Comparison of ENCODE assay signal across 15 cellular contexts in the genomic region with DNA sequence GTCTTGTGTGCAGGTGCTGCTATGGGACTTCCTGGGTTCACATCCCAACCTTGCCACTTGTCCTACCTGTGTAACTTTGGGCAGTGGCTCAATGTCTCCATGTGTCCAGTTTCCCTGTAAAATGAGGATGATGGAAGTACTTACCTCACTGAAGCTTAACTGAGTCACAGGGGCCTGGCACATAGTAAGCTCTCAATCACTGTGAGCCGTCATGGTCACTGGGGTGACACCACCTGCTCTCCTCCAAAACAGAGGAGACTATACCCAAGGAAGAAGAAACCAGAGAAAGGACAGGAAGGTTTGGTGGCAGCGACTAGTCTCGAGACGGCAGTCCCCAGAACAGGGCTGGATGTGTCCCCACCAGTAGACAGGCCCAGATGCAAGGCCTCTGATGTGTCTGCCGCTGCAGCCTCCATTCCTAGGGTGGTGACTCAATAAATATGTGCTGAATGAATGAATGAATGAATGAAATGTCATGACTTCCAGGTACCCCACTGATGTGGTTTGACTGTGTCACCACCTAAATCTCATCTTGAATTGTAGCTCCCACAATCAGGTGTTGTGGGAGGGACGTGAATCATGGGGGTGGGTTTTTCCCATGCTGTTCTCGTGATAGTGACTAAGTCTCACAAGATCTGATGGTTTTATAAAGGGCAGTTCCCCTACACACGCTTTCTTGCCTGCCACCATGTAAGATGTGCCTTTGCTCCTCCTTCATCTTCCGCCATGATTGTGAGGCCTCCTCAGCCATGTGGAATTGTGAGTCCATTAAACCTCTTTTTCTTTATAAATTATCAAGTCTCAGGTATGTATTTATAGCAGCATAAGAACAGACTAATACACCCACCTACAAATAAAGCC. TPM values are rescaled to one million over a fixed set of nuclear protein-coding genes. Genes with fewer than 3 reads are reported as not detected.
DNase-seq lines count a peak whose midpoint lies in the region; ATAC-seq, FAIRE-seq and TF ChIP-seq lines count a peak whose summit lies in the region.
"Had no signal": no experiment of that assay in that cellular context is flagged by ENCODE, and none has a peak within 500 bp of the region (broad histone marks: within the 10 kb centered on the region; RNA-seq: fewer than 3 reads in every experiment).

No MANE protein-coding gene starts in this region.

- DNase-seq in DND-41 (no peak), coronary artery (ENCODE audit: low spot score) (peak; percentile 22), SHP77 treated with DMSO at 0.1 percent for 48 hours (lab: John Stamatoyannopoulos, UW) (no peak), frontal cortex (ENCODE audit: low spot score in 2 of 2) (no peak), prostate gland (ENCODE audit: low spot score) (no peak), smooth muscle cell (lab: John Stamatoyannopoulos, UW; ENCODE audit: unreplicated experiment) (no peak)
- peak; percentile 10 for DNase-seq in activated CD4-positive, alpha-beta memory T cell treated with anti-CD3 and anti-CD28 coated beads, Interleukin-2, amount 10 ng/mL, durations not matched to agents 7 days and 5 days
- DNase-seq in stimulated activated CD4-positive, alpha-beta T cell treated with anti-CD3 and anti-CD28 coated beads, Interleukin-4, amount 100 ng/mL, for 1 hour, result peak; percentile 42
- DNase-seq: AML-193, hippocampal formation, left colon had no signal

- no peak overlapping the region for H3K4me2 ChIP-seq in DND-41 (ENCODE audit: insufficient read depth, low read length)
- no peak overlapping the region for H3K4me2 ChIP-seq in smooth muscle cell
- H3K4me2 ChIP-seq: KMS-11 had no signal

- 0 out of 3 replicates have a peak, but pooled peaks have one; percentile 19 for ATAC-seq in DND-41 (ENCODE audit: insufficient read depth, low read depth)
- ATAC-seq: left colon had no signal

- FAIRE-seq in frontal cortex (lab: Jason Lieb, UNC), result no peak
- FAIRE-seq: H1 had no signal

- H4K20me1 ChIP-seq in DND-41 (ENCODE audit: insufficient read depth, low read length) (no peaks in the 10 kb centered on the region), smooth muscle cell (ENCODE audit: low read depth) (no peaks in the 10 kb centered on the region)

- peaks cover 1% of the 10 kb centered on the region for H3K4me1 Mint-ChIP-seq in activated CD4-positive, alpha-beta memory T cell treated with anti-CD3 and anti-CD28 coated beads, Interleukin-2, amount 10 ng/mL, durations not matched to agents 7 days and 5 days

- H3K4me3 ChIP-seq in DND-41 (ENCODE audit: low read depth in 1 of 2, low read length in 2 of 2), result no peak overlapping the region
- H3K4me3 ChIP-seq in coronary artery, result no peak overlapping the region
- H3K4me3 ChIP-seq in prostate gland, result no peak overlapping the region
- no peak overlapping the region for H3K4me3 ChIP-seq in smooth muscle cell
- H3K4me3 ChIP-seq: ascending aorta, SJSA1 had no signal

- intact Hi-C loops in prostate gland (cut with DNase I), result no loop called here

- peaks cover 19% of the 10 kb centered on the region for H3K36me3 Mint-ChIP-seq in activated CD4-positive, alpha-beta memory T cell treated with anti-CD3 and anti-CD28 coated beads, Interleukin-2, amount 10 ng/mL, durations not matched to agents 7 days and 5 days (ENCODE audit: low read depth)

- no peaks in the 10 kb centered on the region for H3K4me1 ChIP-seq in DND-41 (ENCODE audit: insufficient read depth, low read length)
- H3K4me1 ChIP-seq in prostate gland (replicated peaks), result no peaks in the 10 kb centered on the region
- no peaks in the 10 kb centered on the region for H3K4me1 ChIP-seq in smooth muscle cell (ENCODE audit: low read depth)
- H3K4me1 ChIP-seq: ascending aorta, SJSA1 had no signal

- no peaks in the 10 kb centered on the region for H3F3A ChIP-seq in smooth muscle cell (ENCODE audit: low read depth)

- H3K36me3 ChIP-seq in DND-41 (ENCODE audit: insufficient read depth, low read length) (no peaks in the 10 kb centered on the region), prostate gland (no peaks in the 10 kb centered on the region), smooth muscle cell (ENCODE audit: low read depth) (no peaks in the 10 kb centered on the region)
- H3K36me3 ChIP-seq: ascending aorta, SJSA1 had no signal

- H3K27me3 ChIP-seq in DND-41 (ENCODE audit: insufficient read depth, low read length, poor library complexity) (no peaks in the 10 kb centered on the region), prostate gland (replicated peaks; ENCODE audit: insufficient read depth) (no peaks in the 10 kb centered on the region), smooth muscle cell (ENCODE audit: low read depth) (peaks cover 9% of the 10 kb centered on the region)
- H3K27me3 ChIP-seq: ascending aorta had no signal

- H3K9me3 ChIP-seq in DND-41 (ENCODE audit: insufficient read depth, low read length, severe bottlenecking) (no peaks in the 10 kb centered on the region), prostate gland (no peaks in the 10 kb centered on the region), smooth muscle cell (replicated peaks; ENCODE audit: low read depth) (no peaks in the 10 kb centered on the region)
- H3K9me3 ChIP-seq: ascending aorta, SJSA1 had no signal

- no peak overlapping the region for H3K27ac ChIP-seq in DND-41 (ENCODE audit: low read length)
- no peak overlapping the region for H3K27ac ChIP-seq in coronary artery
- no peak overlapping the region for H3K27ac ChIP-seq in prostate gland
- H3K27ac ChIP-seq in smooth muscle cell (ENCODE audit: low read depth), result no peak overlapping the region
- H3K27ac ChIP-seq: ascending aorta, KMS-11, SJSA1 had no signal

- CTCF ChIA-PET in activated CD4-positive, alpha-beta memory T cell treated with anti-CD3 and anti-CD28 coated beads, Interleukin-2, amount 10 ng/mL, durations not matched to agents 7 days and 5 days (lab: Charles Lee), result no interaction called here

- H2AFZ ChIP-seq in DND-41 (ENCODE audit: low read depth, low read length), result no peak overlapping the region
- H2AFZ ChIP-seq in smooth muscle cell (ENCODE audit: low read depth), result no peak overlapping the region

- no peaks in the 10 kb centered on the region for H3K79me2 ChIP-seq in DND-41 (ENCODE audit: insufficient read depth, low read length)
- no peaks in the 10 kb centered on the region for H3K79me2 ChIP-seq in smooth muscle cell (ENCODE audit: low read depth)

- POLR2A ChIA-PET in activated CD4-positive, alpha-beta memory T cell treated with anti-CD3 and anti-CD28 coated beads, Interleukin-2, amount 10 ng/mL, durations not matched to agents 7 days and 5 days (lab: Charles Lee), result interaction anchor here (0.8 kb wide), 1 partner anchor 18 kb away, joined by 3 read pairs; no protein-coding TSS in a partner anchor

- no peaks in the 10 kb centered on the region for H3K9me3 Mint-ChIP-seq in activated CD4-positive, alpha-beta memory T cell treated with anti-CD3 and anti-CD28 coated beads, Interleukin-2, amount 10 ng/mL, durations not matched to agents 7 days and 5 days

- TF ChIP-seq CTCF in DND-41 (IDR thresholded peaks at IDR 0.05; ENCODE audit: borderline replicate concordance, extremely low read depth, low read length, poor library complexity, severe bottlenecking) (no peak), coronary artery (IDR thresholded peaks at IDR 0.05) (no peak), prostate gland (IDR thresholded peaks at IDR 0.05) (no peak), smooth muscle cell (IDR thresholded peaks at IDR 0.05; ENCODE audit: borderline replicate concordance, insufficient read depth, poor library complexity, severe bottlenecking) (no peak)

- no peak overlapping the region for H3K4me3 Mint-ChIP-seq in activated CD4-positive, alpha-beta memory T cell treated with anti-CD3 and anti-CD28 coated beads, Interleukin-2, amount 10 ng/mL, durations not matched to agents 7 days and 5 days

- H3K9ac ChIP-seq in DND-41 (ENCODE audit: low read depth, low read length) (no peak overlapping the region), smooth muscle cell (ENCODE audit: low read depth) (no peak overlapping the region)
- H3K9ac ChIP-seq: KMS-11 had no signal

- H3K27ac Mint-ChIP-seq in activated CD4-positive, alpha-beta memory T cell treated with anti-CD3 and anti-CD28 coated beads, Interleukin-2, amount 10 ng/mL, durations not matched to agents 7 days and 5 days, result no peak overlapping the region

- peaks cover 2% of the 10 kb centered on the region for H3K27me3 Mint-ChIP-seq in activated CD4-positive, alpha-beta memory T cell treated with anti-CD3 and anti-CD28 coated beads, Interleukin-2, amount 10 ng/mL, durations not matched to agents 7 days and 5 days

- WGBS in prostate gland, result 94% methylated on average over 9 of the region's 9 CpGs
- 96% methylated on average over 9 of the region's 9 CpGs for WGBS in smooth muscle cell (ENCODE audit: low lambda C conversion rate)

- no peak for TF ChIP-seq POLR2A in prostate gland (IDR thresholded peaks at IDR 0.05)

RNA-seq across cellular contexts. Expression of a gene that starts 13.0 kb away (rescaled TPM):
- 10 to 100 TPM; 51.5 to 52.7 TPM for total RNA-seq in activated CD4-positive, alpha-beta memory T cell treated with anti-CD3 and anti-CD28 coated beads, Interleukin-2, amount 10 ng/mL, durations not matched to agents 7 days and 5 days
- 83.6 TPM for total RNA-seq in frontal cortex
- 100 to 1,000 TPM in 1 of 2 donors, 1 to 10 TPM in 1; 6.7 to 130 TPM for total RNA-seq in prostate gland
- total RNA-seq in smooth muscle cell, result 3.6 and 5.6 TPM in 2 replicates
- polyA plus RNA-seq in smooth muscle cell, result 4.2 and 8.1 TPM in 2 replicates

Comparison
In these comparisons a context has a peak if more than half of its experiments do, and no peak if none do; other contexts are left out.
1. DNase-seq: peak in activated CD4-positive, alpha-beta memory T cell treated with anti-CD3 and anti-CD28 coated beads, Interleukin-2, amount 10 ng/mL, durations not matched to agents 7 days and 5 days (single experiment), coronary artery (single experiment) and stimulated activated CD4-positive, alpha-beta T cell treated with anti-CD3 and anti-CD28 coated beads, Interleukin-4, amount 100 ng/mL, for 1 hour (single experiment); none in DND-41 (single experiment), SHP77 treated with DMSO at 0.1 percent for 48 hours (single experiment), frontal cortex (0 of 2), prostate gland (single experiment) and smooth muscle cell (single experiment).